ENCODE assay signal across 5 cellular contexts in the genomic region with DNA sequence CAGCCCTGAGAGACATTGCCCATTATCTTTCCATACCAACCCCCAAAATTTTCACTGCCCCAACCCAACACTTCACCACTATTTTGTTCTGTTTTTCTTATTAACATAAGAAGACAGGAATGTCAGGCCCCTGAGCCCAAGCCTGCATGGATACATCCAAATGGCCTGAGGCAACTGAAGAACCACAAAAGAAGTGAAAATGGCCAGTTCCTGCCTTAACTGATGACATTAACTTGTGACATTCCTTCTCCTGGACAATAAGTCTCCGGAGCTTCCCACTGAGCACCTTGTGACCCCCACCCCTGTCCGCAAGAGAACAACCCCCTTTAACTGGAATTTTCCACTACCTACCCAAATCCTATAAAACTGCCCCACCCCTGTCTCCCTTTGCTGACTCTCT.
"Had no signal": no experiment of that assay in that cellular context is flagged by ENCODE, and none has a peak within 500 bp of the region (broad histone marks: within the 10 kb centered on the region; RNA-seq: fewer than 3 reads in every experiment).

No MANE protein-coding gene starts in this region.

- DNase-seq: H9, HCEC 1CT, IMR-90 had no signal

- H3K4me3 ChIP-seq: GM23338, K562 had no signal

- H3K27ac Mint-ChIP-seq: GM23338, H9 had no signal

- H3K4me1 Mint-ChIP-seq: GM23338, H9 had no signal

- H3K4me3 Mint-ChIP-seq: GM23338, H9 had no signal
